ENCODE assay signal across 26 cellular contexts in genomic region chr7:11604505-11604904, GRCh38.
"Had no signal": no experiment of that assay in that cellular context is flagged by ENCODE, and none has a peak within 500 bp of the region (broad histone marks: within the 10 kb centered on the region; RNA-seq: fewer than 3 reads in every experiment).

No MANE protein-coding gene starts in this region.

- H3K36me3 ChIP-seq: gastrocnemius medialis, left ventricle myocardium inferior, neural progenitor cell, right atrium auricular region, tibial artery had no signal

- H2AFZ ChIP-seq: neural progenitor cell had no signal

- H3K4me3 Mint-ChIP-seq: activated B cell treated with CpG ODN at 0.5 μM for 24 hours; activated CD4-positive, alpha-beta T cell treated with anti-CD3 and anti-CD28 coated beads, Interleukin-2, amount 10 ng/mL, durations not matched to agents 24 days and 14 days; activated CD8-positive, alpha-beta T cell treated with anti-CD3 and anti-CD28 coated beads for 36 hours; activated naive CD8-positive, alpha-beta T cell treated with anti-CD3 and anti-CD28 coated beads, Interleukin-2, amount 10 ng/mL, durations not matched to agents 7 days and 5 days; activated T-helper 17 cell treated with anti-CD3 and anti-CD28 coated beads, Interleukin-2, amount 50 U/mL, for 72 hours; naive thymus-derived CD4-positive, alpha-beta T cell; neural progenitor cell had no signal

- H3K9ac ChIP-seq: neural progenitor cell had no signal

- H3K4me3 ChIP-seq: gastrocnemius medialis, left ventricle myocardium inferior, mucosa of descending colon, neural progenitor cell, right atrium auricular region, tibial artery had no signal

- H3K27me3 Mint-ChIP-seq: activated B cell treated with CpG ODN at 0.5 μM for 24 hours; activated CD4-positive, alpha-beta T cell treated with anti-CD3 and anti-CD28 coated beads, Interleukin-2, amount 10 ng/mL, durations not matched to agents 24 days and 14 days; activated CD8-positive, alpha-beta T cell treated with anti-CD3 and anti-CD28 coated beads for 36 hours; activated naive CD8-positive, alpha-beta T cell treated with anti-CD3 and anti-CD28 coated beads, Interleukin-2, amount 10 ng/mL, durations not matched to agents 7 days and 5 days; activated T-helper 17 cell treated with anti-CD3 and anti-CD28 coated beads, Interleukin-2, amount 50 U/mL, for 72 hours; naive thymus-derived CD4-positive, alpha-beta T cell; progenitor cell of endocrine pancreas had no signal

- H3K4me1 ChIP-seq: right atrium auricular region, tibial artery had no signal

- H3K9me3 ChIP-seq: gastrocnemius medialis, left ventricle myocardium inferior, mucosa of descending colon, right atrium auricular region, tibial artery had no signal

- ATAC-seq: activated CD8-positive, alpha-beta T cell treated with anti-CD3 and anti-CD28 coated beads for 36 hours; activated T-helper 17 cell treated with anti-CD3 and anti-CD28 coated beads, Interleukin-2, amount 50 U/mL, for 72 hours; gastrocnemius medialis; mucosa of descending colon; naive thymus-derived CD4-positive, alpha-beta T cell had no signal

- H3K36me3 Mint-ChIP-seq: activated naive CD8-positive, alpha-beta T cell treated with anti-CD3 and anti-CD28 coated beads, Interleukin-2, amount 10 ng/mL, durations not matched to agents 7 days and 5 days; naive thymus-derived CD4-positive, alpha-beta T cell; neural progenitor cell had no signal

- H3K4me2 ChIP-seq: neural progenitor cell had no signal

- H3K27me3 ChIP-seq: gastrocnemius medialis, neural progenitor cell, right atrium auricular region, tibial artery had no signal

- H3K4me1 Mint-ChIP-seq: activated B cell treated with CpG ODN at 0.5 μM for 24 hours; activated CD4-positive, alpha-beta T cell treated with anti-CD3 and anti-CD28 coated beads, Interleukin-2, amount 10 ng/mL, durations not matched to agents 24 days and 14 days; activated naive CD8-positive, alpha-beta T cell treated with anti-CD3 and anti-CD28 coated beads, Interleukin-2, amount 10 ng/mL, durations not matched to agents 7 days and 5 days; activated T-helper 17 cell treated with anti-CD3 and anti-CD28 coated beads, Interleukin-2, amount 50 U/mL, for 72 hours; naive thymus-derived CD4-positive, alpha-beta T cell had no signal

- H3K27ac Mint-ChIP-seq: activated B cell treated with CpG ODN at 0.5 μM for 24 hours; activated CD4-positive, alpha-beta T cell treated with anti-CD3 and anti-CD28 coated beads, Interleukin-2, amount 10 ng/mL, durations not matched to agents 24 days and 14 days; activated CD8-positive, alpha-beta T cell treated with anti-CD3 and anti-CD28 coated beads for 36 hours; activated naive CD8-positive, alpha-beta T cell treated with anti-CD3 and anti-CD28 coated beads, Interleukin-2, amount 10 ng/mL, durations not matched to agents 7 days and 5 days; activated T-helper 17 cell treated with anti-CD3 and anti-CD28 coated beads, Interleukin-2, amount 50 U/mL, for 72 hours; naive thymus-derived CD4-positive, alpha-beta T cell; neural progenitor cell; progenitor cell of endocrine pancreas had no signal

- H3K9me3 Mint-ChIP-seq: activated B cell treated with CpG ODN at 0.5 μM for 24 hours; activated CD4-positive, alpha-beta T cell treated with anti-CD3 and anti-CD28 coated beads, Interleukin-2, amount 10 ng/mL, durations not matched to agents 24 days and 14 days; activated CD8-positive, alpha-beta T cell treated with anti-CD3 and anti-CD28 coated beads for 36 hours had no signal

- H3K27ac ChIP-seq: gastrocnemius medialis, neural progenitor cell, right atrium auricular region, tibial artery had no signal

- DNase-seq: activated B cell treated with CpG ODN at 0.5 μM for 24 hours; activated CD4-positive, alpha-beta T cell treated with anti-CD3 and anti-CD28 coated beads, Interleukin-2, amount 10 ng/mL, durations not matched to agents 24 days and 14 days; activated CD8-positive, alpha-beta T cell treated with anti-CD3 and anti-CD28 coated beads for 36 hours; activated naive CD4-positive, alpha-beta T cell treated with Interleukin-2 at 50 U/mL for 16 hours; activated naive CD8-positive, alpha-beta T cell treated with anti-CD3 and anti-CD28 coated beads, Interleukin-2, amount 10 ng/mL, durations not matched to agents 7 days and 5 days; activated T-cell treated with anti-CD3 and anti-CD28 coated beads, Interleukin-2, amount 50 U/mL, for 1 hour; anterior cingulate cortex; cortex of kidney; effector CD4-positive, alpha-beta T cell; gastrocnemius medialis; head of caudate nucleus; kidney glomerular epithelial cell; left ventricle myocardium inferior; mammary epithelial cell; mucosa of descending colon; naive thymus-derived CD4-positive, alpha-beta T cell; stimulated activated CD4-positive, alpha-beta T cell treated with anti-CD3 and anti-CD28 coated beads, Interleukin-2, amount 100 ng/mL, for 24 hours; stimulated activated naive CD4-positive, alpha-beta T cell treated with Interleukin-2 at 50 U/mL for 16 hours; substantia nigra; T-helper 1 cell; T-helper 9 cell; tibial artery had no signal
